15 cellular contexts compared by ENCODE assay signal in the genomic region with DNA sequence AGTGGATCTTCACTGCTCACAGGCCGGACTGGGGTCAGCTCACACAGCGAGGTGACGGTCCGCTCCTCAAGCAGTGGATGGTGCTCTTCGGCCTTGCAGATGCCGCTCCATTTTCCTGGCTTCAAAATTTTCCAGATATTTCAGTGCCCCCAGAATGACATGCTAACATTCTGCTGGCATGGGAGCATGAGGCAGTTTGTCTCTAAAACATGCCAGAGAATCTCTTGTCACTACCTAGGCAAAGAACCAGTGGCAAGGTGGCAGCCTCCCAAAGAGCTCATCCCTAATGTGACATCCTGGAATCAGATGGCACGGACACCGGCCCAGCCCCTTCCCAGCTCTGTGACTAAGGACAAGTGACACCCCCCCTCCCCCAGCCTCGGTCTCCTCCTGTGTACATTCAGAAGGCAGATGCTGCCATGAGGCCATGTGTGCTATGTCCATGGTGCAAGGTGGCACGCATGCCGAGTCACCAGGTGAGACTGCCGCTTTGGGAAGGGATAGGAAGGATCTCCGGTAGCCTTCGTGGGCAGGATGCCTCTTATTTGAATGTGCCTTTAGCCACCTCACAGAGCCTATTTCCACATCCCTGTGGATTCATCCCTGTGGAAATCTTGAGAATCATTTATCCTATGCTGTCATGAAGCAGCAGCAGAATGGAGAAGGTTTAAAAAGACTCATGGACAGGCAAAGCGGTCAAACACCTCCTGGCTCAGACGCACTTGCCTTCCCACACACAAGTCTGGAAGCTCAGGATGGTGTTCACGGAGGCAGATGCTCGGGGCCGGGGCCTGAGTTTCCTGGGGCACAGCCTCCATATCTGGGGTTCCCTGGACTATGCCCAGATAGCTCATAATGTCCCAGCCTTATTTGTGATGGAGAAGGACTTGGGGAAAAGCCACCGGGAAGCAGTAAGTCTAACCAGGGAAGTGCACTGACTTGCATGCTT. TPM values are rescaled to one million over a fixed set of nuclear protein-coding genes. Genes with fewer than 3 reads are reported as not detected.
DNase-seq lines count a peak whose midpoint lies in the region; ATAC-seq and TF ChIP-seq lines count a peak whose summit lies in the region.
"Had no signal": no experiment of that assay in that cellular context is flagged by ENCODE, and none has a peak within 500 bp of the region (broad histone marks: within the 10 kb centered on the region; RNA-seq: fewer than 3 reads in every experiment).

No MANE protein-coding gene starts in this region.

- WGBS in psoas muscle, 3 donors, result 83 to 86% (median 85%) methylated on average over 20 of the region's 20 CpGs

- H3K27me3 ChIP-seq in BJ (ENCODE audit: control insufficient read depth, insufficient read depth, low read length) (no peaks in the 10 kb centered on the region), psoas muscle (ENCODE audit: insufficient read depth in 3 of 3, low read length in 2 of 3) (peaks cover 0 to 42% (median 12%) of the 10 kb centered on the region in 3 donors)
- H3K27me3 ChIP-seq in CD8-positive, alpha-beta memory T cell (ENCODE audit: insufficient read depth, low read length, poor library complexity, severe bottlenecking), result peaks cover 10% of the 10 kb centered on the region
- H3K27me3 ChIP-seq: tibial nerve had no signal

- CTCF ChIA-PET in BJ (lab: Yijun Ruan, JAX), result interaction anchor here (0.9 to 1.3 kb wide), 3 partner anchors 27 to 398 kb away, joined by 3 to 4 read pairs (median 3); no protein-coding TSS in a partner anchor
- CTCF ChIA-PET in CD8-positive, alpha-beta memory T cell (lab: Charles Lee), result no interaction called here

- H3K4me1 Mint-ChIP-seq in CD8-positive, alpha-beta memory T cell, result peaks cover 3 to 21% (median 20%) of the 10 kb centered on the region in 3 donors

- no peak overlapping the region for H3K27ac Mint-ChIP-seq in CD8-positive, alpha-beta memory T cell
- H3K27ac Mint-ChIP-seq: activated naive CD8-positive, alpha-beta T cell; dendritic cell treated with granulocyte-macrophage colony-stimulating factor and Interleukin-4, amounts not matched to agents 40 ng/mL and 50 ng/mL, for 4 days had no signal

- no peak for DNase-seq in BJ (ENCODE audit: low read depth)
- DNase-seq in astrocyte of the cerebellum (ENCODE audit: low read depth), result no peak
- peak; percentile 48 for DNase-seq in left cardiac atrium
- no peak for DNase-seq in psoas muscle
- DNase-seq in glomerular visceral epithelial cell (ENCODE audit: extremely low spot score), result no peak
- no peak for DNase-seq in NCI-H2196 (lab: John Stamatoyannopoulos, UW; ENCODE audit: unreplicated experiment)
- no peak for DNase-seq in KG1 (lab: John Stamatoyannopoulos, UW)
- DNase-seq in CD8-positive, alpha-beta memory T cell, result no peak
- DNase-seq: activated CD8-positive, alpha-beta memory T cell treated with anti-CD3 and anti-CD28 coated beads, Interleukin-2, amount 50 U/mL, for 4 hours; DMS53; NCI-H1092 treated with DMSO at 0.1 percent for 48 hours had no signal

- intact Hi-C loops in left cardiac atrium (cut with DNase I), result loop anchor here (5.0 to 10.0 kb wide), 4 partner anchors 42 to 212 kb away; no protein-coding TSS in a partner anchor
- intact Hi-C loops in psoas muscle (cut with DNase I), result no loop called here

- TF ChIP-seq CTCF in BJ (IDR thresholded peaks at IDR 0.05; ENCODE audit: insufficient read depth, low read depth, low read length) (no peak), astrocyte of the cerebellum (IDR thresholded peaks at IDR 0.05; ENCODE audit: low read depth, low read length, missing control alignments) (no peak), psoas muscle (IDR thresholded peaks at IDR 0.05) (no peak)

- H3K9me3 ChIP-seq in psoas muscle, result no peaks in the 10 kb centered on the region
- H3K9me3 ChIP-seq in CD8-positive, alpha-beta memory T cell (ENCODE audit: low read length), result no peaks in the 10 kb centered on the region
- H3K9me3 ChIP-seq: tibial nerve had no signal

- H3K9me3 Mint-ChIP-seq in CD8-positive, alpha-beta memory T cell, result no peaks in the 10 kb centered on the region
- H3K9me3 Mint-ChIP-seq: dendritic cell treated with granulocyte-macrophage colony-stimulating factor and Interleukin-4, amounts not matched to agents 40 ng/mL and 50 ng/mL, for 4 days had no signal

- POLR2A ChIA-PET in BJ (lab: Charles Lee), result interaction anchor here (0.5 kb wide), 1 partner anchor 430 kb away, joined by 3 read pairs; no protein-coding TSS in a partner anchor
- POLR2A ChIA-PET in CD8-positive, alpha-beta memory T cell (lab: Charles Lee), result no interaction called here

- H3K36me3 Mint-ChIP-seq in CD8-positive, alpha-beta memory T cell, result no peaks in the 10 kb centered on the region
- H3K36me3 Mint-ChIP-seq: activated naive CD8-positive, alpha-beta T cell had no signal

- H3K4me3 Mint-ChIP-seq in CD8-positive, alpha-beta memory T cell, result no peak overlapping the region
- H3K4me3 Mint-ChIP-seq: activated naive CD8-positive, alpha-beta T cell; dendritic cell treated with granulocyte-macrophage colony-stimulating factor and Interleukin-4, amounts not matched to agents 40 ng/mL and 50 ng/mL, for 4 days had no signal

- H3K36me3 ChIP-seq in BJ (ENCODE audit: control insufficient read depth, insufficient read depth, low read length), result peaks cover 14% of the 10 kb centered on the region
- H3K36me3 ChIP-seq in psoas muscle (ENCODE audit: insufficient read depth in 1 of 2, low read depth in 1 of 2), result no peaks in the 10 kb centered on the region
- H3K36me3 ChIP-seq in CD8-positive, alpha-beta memory T cell (ENCODE audit: insufficient read depth, low read length), result no peaks in the 10 kb centered on the region
- H3K36me3 ChIP-seq: tibial nerve had no signal

- no peaks in the 10 kb centered on the region for H3K4me1 ChIP-seq in psoas muscle
- peaks cover 11% of the 10 kb centered on the region for H3K4me1 ChIP-seq in CD8-positive, alpha-beta memory T cell (ENCODE audit: insufficient read depth, low read length)

- no peak for ATAC-seq in left cardiac atrium
- ATAC-seq in psoas muscle, result no peak

- H3K27ac ChIP-seq in psoas muscle, result no peak overlapping the region
- H3K27ac ChIP-seq in CD8-positive, alpha-beta memory T cell (ENCODE audit: low read depth, low read length), result no peak overlapping the region
- H3K27ac ChIP-seq: VCaP had no signal

- H3K27me3 Mint-ChIP-seq in CD8-positive, alpha-beta memory T cell, result peaks cover 14 to 58% of the 10 kb centered on the region in 2 donors

- peak overlapping the region; percentile 80 for H3K4me3 ChIP-seq in BJ (ENCODE audit: low read depth, low read length)
- H3K4me3 ChIP-seq in astrocyte of the cerebellum (ENCODE audit: low read depth, low read length), result peak overlapping the region; percentile 4
- H3K4me3 ChIP-seq in psoas muscle, result peak overlapping the region; percentile 67
- no peak overlapping the region for H3K4me3 ChIP-seq in CD8-positive, alpha-beta memory T cell (ENCODE audit: low read length)

- in situ Hi-C loops in astrocyte of the cerebellum (cut with HindIII; ENCODE audit: low sequenced_read_pairs), result no loop called here

RNA-seq across cellular contexts. Expression of a gene that starts 2.9 kb away (rescaled TPM):
- polyA plus RNA-seq in BJ (2011; rRNA removed) (20.3 and 21.3 TPM in 2 replicates), psoas muscle (1 to 10 TPM; 2.3 to 4.7 (median 4.2) TPM)
- 28.9 and 34.7 TPM in 2 replicates for polyA minus RNA-seq in BJ (2011; rRNA and poly(A)+ RNA removed)
- total RNA-seq in left cardiac atrium (10 to 100 TPM; 24.4 to 25.3 TPM), psoas muscle (1 to 10 TPM; 4.3 to 5.2 (median 4.9) TPM)
- total RNA-seq in CD8-positive, alpha-beta memory T cell, result under 1 TPM; 0.80 to 0.90 TPM
- not detected for polyA plus RNA-seq in CD8-positive, alpha-beta memory T cell

Comparison
In these comparisons a context has a peak if more than half of its experiments do, and no peak if none do; other contexts are left out.
1. RNA of a gene that starts 2.9 kb away (total RNA-seq): 24.4 to 25.3 TPM in left cardiac atrium; 4.3 to 5.2 TPM in psoas muscle and 0.80 to 0.90 TPM in CD8-positive, alpha-beta memory T cell; every median in the first group is over 4 times any median in the second.
2. intact Hi-C loops: an anchor here in left cardiac atrium (5.0 to 10.0 kb wide); none called in psoas muscle.